18 cellular contexts compared by ENCODE assay signal in genomic region chr1:55428236-55428635, GRCh38.
A peak's percentile ranks its signal among the peaks of the same experiment; 100 is the strongest.
DNase-seq lines count a peak whose midpoint lies in the region; ATAC-seq, FAIRE-seq and TF ChIP-seq lines count a peak whose summit lies in the region.
"Had no signal": no experiment of that assay in that cellular context is flagged by ENCODE, and none has a peak within 500 bp of the region (broad histone marks: within the 10 kb centered on the region; RNA-seq: fewer than 3 reads in every experiment).

No MANE protein-coding gene starts in this region.

- H3K9ac ChIP-seq in GM23248: no peak overlapping the region
- no peak overlapping the region for H3K9ac ChIP-seq in keratinocyte (ENCODE audit: control insufficient read depth, extremely low read depth, insufficient read depth, low read length)
- H3K9ac ChIP-seq in skeletal muscle satellite cell (ENCODE audit: low read depth, low read length): peak overlapping the region; percentile 68

- H3K27ac ChIP-seq in GM23248 (peak overlapping the region; percentile 66; the same call in 1 of the 2 replicates), RWPE2 (ENCODE audit: poor library complexity, severe bottlenecking) (peak overlapping the region; percentile 99), keratinocyte (ENCODE audit: control insufficient read depth, insufficient read depth, low read length) (peak overlapping the region; percentile 68)
- H3K27ac ChIP-seq: cardiac muscle cell had no signal

- in situ Hi-C loops in GM23248 (cut with MboI): no loop called here

- H3K9me2 ChIP-seq in GM23248 (ENCODE audit: insufficient read depth): no peaks in the 10 kb centered on the region

- H3K36me3 Mint-ChIP-seq in activated CD4-positive, alpha-beta memory T cell treated with anti-CD3 and anti-CD28 coated beads, Interleukin-2, amount 10 ng/mL, durations not matched to agents 7 days and 5 days (ENCODE audit: low read depth): no peaks in the 10 kb centered on the region
- H3K36me3 Mint-ChIP-seq in T-cell: no peaks in the 10 kb centered on the region
- H3K36me3 Mint-ChIP-seq: activated CD4-positive, alpha-beta memory T cell treated with anti-CD3 and anti-CD28 coated beads for 36 hours; activated naive CD8-positive, alpha-beta T cell had no signal

- H3K36me3 ChIP-seq in GM23248 (ENCODE audit: low read depth): no peaks in the 10 kb centered on the region
- H3K36me3 ChIP-seq in RWPE2 (ENCODE audit: low read depth): no peaks in the 10 kb centered on the region
- H3K36me3 ChIP-seq in keratinocyte (ENCODE audit: control insufficient read depth in 2 of 2, extremely low read depth in 1 of 2, insufficient read depth in 2 of 2, low read length in 2 of 2): no peaks in the 10 kb centered on the region
- no peaks in the 10 kb centered on the region for H3K36me3 ChIP-seq in skeletal muscle satellite cell (ENCODE audit: insufficient read depth, low read length)
- H3K36me3 ChIP-seq: cardiac muscle cell had no signal

- no peak for FAIRE-seq in keratinocyte (lab: Jason Lieb, UNC)

- POLR2A ChIA-PET in activated CD4-positive, alpha-beta memory T cell treated with anti-CD3 and anti-CD28 coated beads, Interleukin-2, amount 10 ng/mL, durations not matched to agents 7 days and 5 days (lab: Charles Lee): no interaction called here
- POLR2A ChIA-PET in T-cell (lab: Charles Lee): no interaction called here

- CTCF ChIA-PET in activated CD4-positive, alpha-beta memory T cell treated with anti-CD3 and anti-CD28 coated beads, Interleukin-2, amount 10 ng/mL, durations not matched to agents 7 days and 5 days (lab: Charles Lee): no interaction called here
- CTCF ChIA-PET in T-cell (lab: Charles Lee): no interaction called here

- H3K9me1 ChIP-seq in keratinocyte (ENCODE audit: control insufficient read depth, extremely low read depth, insufficient read depth, low read length): no peaks in the 10 kb centered on the region

- H3K4me3 ChIP-seq in GM23248: no peak overlapping the region
- H3K4me3 ChIP-seq in RWPE2 (ENCODE audit: severe bottlenecking): no peak overlapping the region
- no peak overlapping the region for H3K4me3 ChIP-seq in keratinocyte (ENCODE audit: control insufficient read depth in 2 of 3, extremely low read depth in 1 of 3, insufficient read depth in 2 of 3, low read depth in 1 of 3, low read length in 3 of 3)
- H3K4me3 ChIP-seq in skeletal muscle satellite cell (ENCODE audit: low read length): no peak overlapping the region
- H3K4me3 ChIP-seq: cardiac muscle cell had no signal

- H3K9me3 Mint-ChIP-seq in activated CD4-positive, alpha-beta memory T cell treated with anti-CD3 and anti-CD28 coated beads, Interleukin-2, amount 10 ng/mL, durations not matched to agents 7 days and 5 days: no peaks in the 10 kb centered on the region
- peaks cover 0 to 8% (median 0%) of the 10 kb centered on the region in 3 donors for H3K9me3 Mint-ChIP-seq in T-cell
- H3K9me3 Mint-ChIP-seq: activated CD4-positive, alpha-beta memory T cell treated with anti-CD3 and anti-CD28 coated beads for 36 hours; activated T-cell treated with anti-CD3 and anti-CD28 coated beads, Interleukin-2, amount 50 U/mL, for 4 hours had no signal

- no peaks in the 10 kb centered on the region for H4K20me1 ChIP-seq in GM23248 (ENCODE audit: insufficient read depth)
- H4K20me1 ChIP-seq in keratinocyte (ENCODE audit: control insufficient read depth, extremely low read depth, insufficient read depth, low read length): no peaks in the 10 kb centered on the region

- H3K27me3 ChIP-seq in GM23248 (replicated peaks; ENCODE audit: insufficient read depth): no peaks in the 10 kb centered on the region
- no peaks in the 10 kb centered on the region for H3K27me3 ChIP-seq in RWPE2 (ENCODE audit: insufficient read depth, poor library complexity, severe bottlenecking)
- no peaks in the 10 kb centered on the region for H3K27me3 ChIP-seq in keratinocyte (ENCODE audit: control insufficient read depth, extremely low read depth, insufficient read depth, low read length)
- no peaks in the 10 kb centered on the region for H3K27me3 ChIP-seq in skeletal muscle satellite cell (ENCODE audit: control insufficient read depth, insufficient read depth, low read length)
- H3K27me3 ChIP-seq: cardiac muscle cell had no signal

- H2AFZ ChIP-seq in GM23248: no peak overlapping the region
- H2AFZ ChIP-seq in keratinocyte (ENCODE audit: control insufficient read depth, low read length): no peak overlapping the region

- no peak overlapping the region for H3K27ac Mint-ChIP-seq in activated CD4-positive, alpha-beta memory T cell treated with anti-CD3 and anti-CD28 coated beads, Interleukin-2, amount 10 ng/mL, durations not matched to agents 7 days and 5 days
- H3K27ac Mint-ChIP-seq in T-cell: no peak overlapping the region
- H3K27ac Mint-ChIP-seq: activated CD4-positive, alpha-beta memory T cell treated with anti-CD3 and anti-CD28 coated beads for 36 hours; activated naive CD8-positive, alpha-beta T cell had no signal

- H3K4me3 Mint-ChIP-seq in activated CD4-positive, alpha-beta memory T cell treated with anti-CD3 and anti-CD28 coated beads, Interleukin-2, amount 10 ng/mL, durations not matched to agents 7 days and 5 days: no peak overlapping the region
- no peak overlapping the region for H3K4me3 Mint-ChIP-seq in T-cell
- H3K4me3 Mint-ChIP-seq: activated CD4-positive, alpha-beta memory T cell treated with anti-CD3 and anti-CD28 coated beads for 36 hours; activated naive CD8-positive, alpha-beta T cell; activated T-cell treated with anti-CD3 and anti-CD28 coated beads, Interleukin-2, amount 50 U/mL, for 4 hours; nephron progenitor cell had no signal

- no peaks in the 10 kb centered on the region for H3K4me1 Mint-ChIP-seq in activated CD4-positive, alpha-beta memory T cell treated with anti-CD3 and anti-CD28 coated beads, Interleukin-2, amount 10 ng/mL, durations not matched to agents 7 days and 5 days
- no peaks in the 10 kb centered on the region for H3K4me1 Mint-ChIP-seq in T-cell

- H3K79me2 ChIP-seq in GM23248 (ENCODE audit: insufficient read depth) (no peaks in the 10 kb centered on the region), keratinocyte (ENCODE audit: control insufficient read depth, insufficient read depth, low read length) (no peaks in the 10 kb centered on the region)

- TF ChIP-seq CTCF in RWPE2 (IDR thresholded peaks at IDR 0.05; ENCODE audit: poor library complexity, severe bottlenecking) (no peak), keratinocyte (optimal IDR thresholded peaks at IDR 0.05 in 1 of 3, IDR thresholded peaks at IDR 0.05 in 1 of 3, conservative IDR thresholded peaks at IDR 0.05 in 1 of 3; ENCODE audit: extremely low read depth in 1 of 3, insufficient read depth in 2 of 3, low read length in 3 of 3) (no peak)

- H3F3A ChIP-seq in GM23248 (ENCODE audit: insufficient read depth): peaks cover 20% of the 10 kb centered on the region

- dilution Hi-C loops in keratinocyte (cut with MboI; ENCODE audit: extremely low pct_ligation_motif_present, low sequenced_read_pairs): no loop called here

- peaks cover 4% of the 10 kb centered on the region for H3K27me3 Mint-ChIP-seq in activated CD4-positive, alpha-beta memory T cell treated with anti-CD3 and anti-CD28 coated beads, Interleukin-2, amount 10 ng/mL, durations not matched to agents 7 days and 5 days
- peaks cover 31 to 57% of the 10 kb centered on the region in 2 donors for H3K27me3 Mint-ChIP-seq in T-cell

- no peak overlapping the region for H3K4me2 ChIP-seq in GM23248 (ENCODE audit: unreplicated experiment)
- no peak overlapping the region for H3K4me2 ChIP-seq in keratinocyte (ENCODE audit: control insufficient read depth, extremely low read depth, insufficient read depth, low read depth, low read length)
- no peak overlapping the region for H3K4me2 ChIP-seq in skeletal muscle satellite cell (ENCODE audit: low read length)

- DNase-seq in GM23248: no peak
- DNase-seq in RWPE2 (ENCODE audit: low spot score): no peak
- DNase-seq in keratinocyte (ENCODE audit: low read depth, low spot score): no peak
- DNase-seq in activated CD4-positive, alpha-beta memory T cell treated with anti-CD3 and anti-CD28 coated beads, Interleukin-2, amount 10 ng/mL, durations not matched to agents 7 days and 5 days: no peak
- no peak for DNase-seq in T-cell
- DNase-seq in glomerular visceral epithelial cell (ENCODE audit: extremely low spot score): no peak
- DNase-seq: activated CD4-positive, alpha-beta memory T cell treated with anti-CD3 and anti-CD28 coated beads for 36 hours; activated T-cell treated with anti-CD3 and anti-CD28 coated beads, Interleukin-2, amount 50 U/mL, for 4 hours; effector CD8-positive, alpha-beta T cell; MM.1S; NCI-H1930; NCI-H510A; nephron progenitor cell; stimulated activated CD4-positive, alpha-beta T cell treated with anti-CD3 and anti-CD28 coated beads, Interleukin-1b, Interleukin-23, amount 100 ng/mL, for 48 hours had no signal

- H3K4me1 ChIP-seq in GM23248 (ENCODE audit: insufficient read depth) (peaks cover 34% of the 10 kb centered on the region), RWPE2 (ENCODE audit: insufficient read depth, poor library complexity, severe bottlenecking) (peaks cover 29% of the 10 kb centered on the region), keratinocyte (ENCODE audit: control insufficient read depth, extremely low read depth, insufficient read depth, low read length) (peaks cover 20% of the 10 kb centered on the region), skeletal muscle satellite cell (ENCODE audit: control insufficient read depth, insufficient read depth, low read length) (peaks cover 38% of the 10 kb centered on the region)

- no peaks in the 10 kb centered on the region for H3K9me3 ChIP-seq in GM23248 (ENCODE audit: low read depth)
- H3K9me3 ChIP-seq in RWPE2 (ENCODE audit: severe bottlenecking): no peaks in the 10 kb centered on the region
- no peaks in the 10 kb centered on the region for H3K9me3 ChIP-seq in keratinocyte (ENCODE audit: control insufficient read depth, low read depth, low read length)
- H3K9me3 ChIP-seq in skeletal muscle satellite cell (replicated peaks; ENCODE audit: low read length): no peaks in the 10 kb centered on the region

- WGBS in GM23248 (ENCODE audit: low coverage in 1 of 2, low lambda C conversion rate in 2 of 2, missing lambda C conversion rate in 2 of 2), 2 experiments: 89 to 92% methylated on average over 4 of the region's 4 CpGs

- ATAC-seq in RWPE2 (ENCODE audit: low read depth) (no peak), GM18858 (IDR thresholded peaks at IDR 0.05; ENCODE audit: unreplicated experiment) (no peak), T-cell (replicated peaks in 1 of 4) (no peak)
- ATAC-seq: activated T-cell treated with anti-CD3 and anti-CD28 coated beads, Interleukin-2, amount 50 U/mL, for 4 hours had no signal
